10 cellular contexts compared by ENCODE assay signal in genomic region chr4:16897351-16897750, GRCh38. TPM values are rescaled to one million over a fixed set of nuclear protein-coding genes. Genes with fewer than 3 reads are reported as not detected.
A peak's percentile ranks its signal among the peaks of the same experiment; 100 is the strongest.
DNase-seq lines count a peak whose midpoint lies in the region; ATAC-seq and TF ChIP-seq lines count a peak whose summit lies in the region.
"Had no signal": no experiment of that assay in that cellular context is flagged by ENCODE, and none has a peak within 500 bp of the region (broad histone marks: within the 10 kb centered on the region; RNA-seq: fewer than 3 reads in every experiment).

No MANE protein-coding gene starts in this region.

- DNase-seq in HAP-1 (ENCODE audit: low spot score in 2 of 2) (peak; percentile 34 to 45), colonic mucosa (no peak), lower leg skin (ENCODE audit: low spot score in 2 of 2) (no peak), stomach (no peak), DMS 273 treated with DMSO at 0.1 percent for 48 hours (lab: John Stamatoyannopoulos, UW) (no peak), NCI-H524 treated with DMSO at 0.1 percent for 48 hours (lab: John Stamatoyannopoulos, UW) (no peak), GM10266 (ENCODE audit: extremely low spot score) (no peak)
- DNase-seq: activated naive CD8-positive, alpha-beta T cell treated with anti-CD3 and anti-CD28 coated beads, Interleukin-2, amount 50 U/mL, for 24 hours; DND-41 had no signal

- intact Hi-C loops in colonic mucosa (cut with DNase I) (no loop called here), lower leg skin (cut with DNase I; ENCODE audit: low total_unique reads) (no loop called here), stomach (cut with DNase I; ENCODE audit: low total_unique reads) (no loop called here)

- 11 to 20% methylated on average over 4 of the region's 4 CpGs for WGBS in lower leg skin, 2 donors
- 9 to 28% (median 10%) methylated on average over 4 of the region's 4 CpGs for WGBS in stomach, 5 donors

- H3K9ac ChIP-seq in colonic mucosa (ENCODE audit: low read depth in 2 of 2, low read length in 2 of 2): no peak overlapping the region

- no peaks in the 10 kb centered on the region for H3K36me3 ChIP-seq in HAP-1 (replicated peaks)
- H3K36me3 ChIP-seq in colonic mucosa: no peaks in the 10 kb centered on the region
- H3K36me3 ChIP-seq in stomach: no peaks in the 10 kb centered on the region

- H3K27ac ChIP-seq in colonic mucosa (peak overlapping the region; percentile 55), stomach (peak overlapping the region; percentile 7 to 82 (median 64))

- in situ Hi-C loops in HAP-1 (cut with MboI; ENCODE audit: low sequenced_read_pairs): no loop called here

- H3K4me1 ChIP-seq in HAP-1 (peaks cover 40% of the 10 kb centered on the region), colonic mucosa (no peaks in the 10 kb centered on the region), stomach (peaks cover 0 to 35% (median 11%) of the 10 kb centered on the region in 4 donors)

- TF ChIP-seq POLR2A in lower leg skin (IDR thresholded peaks at IDR 0.05) (no peak), stomach (IDR thresholded peaks at IDR 0.05) (no peak)

- H3K27me3 ChIP-seq in HAP-1 (ENCODE audit: low read depth) (no peaks in the 10 kb centered on the region), colonic mucosa (no peaks in the 10 kb centered on the region), stomach (no peaks in the 10 kb centered on the region)

- TF ChIP-seq CTCF in colonic mucosa (IDR thresholded peaks at IDR 0.05): no peak
- no peak for TF ChIP-seq CTCF in lower leg skin (IDR thresholded peaks at IDR 0.05)
- no peak for TF ChIP-seq CTCF in stomach (IDR thresholded peaks at IDR 0.05)
- no peak for TF ChIP-seq CTCF in GM10266 (IDR thresholded peaks at IDR 0.05; ENCODE audit: control insufficient read depth, insufficient read depth, low read depth, missing control alignments)

- peak overlapping the region; percentile 50 for H3K4me3 ChIP-seq in HAP-1
- peak overlapping the region; percentile 19 for H3K4me3 ChIP-seq in colonic mucosa
- H3K4me3 ChIP-seq in lower leg skin (ENCODE audit: low read depth, poor library complexity, severe bottlenecking): peak overlapping the region; percentile 12
- peak overlapping the region; percentile 48 to 53 (median 48) for H3K4me3 ChIP-seq in stomach

- ATAC-seq in GM19324 (IDR thresholded peaks at IDR 0.05; ENCODE audit: low FRiP score, unreplicated experiment): no peak
- ATAC-seq: activated naive CD8-positive, alpha-beta T cell treated with anti-CD3 and anti-CD28 coated beads, Interleukin-2, amount 50 U/mL, for 24 hours had no signal

- H3K9me3 ChIP-seq in HAP-1 (no peaks in the 10 kb centered on the region), colonic mucosa (no peaks in the 10 kb centered on the region), stomach (no peaks in the 10 kb centered on the region)

- no peak for TF ChIP-seq EP300 in stomach (IDR thresholded peaks at IDR 0.05)

RNA-seq across cellular contexts. Expression of gene LDB2, which starts 1.1 kb away (rescaled TPM):
- 1 to 10 TPM; 3.2 to 7.9 TPM for total RNA-seq in colonic mucosa
- 10 to 100 TPM in 1 of 4 donors, 1 to 10 TPM in 3; 5.4 to 14.0 (median 7.8) TPM for total RNA-seq in lower leg skin
- 10 to 100 TPM in 4 of 5 donors, 1 to 10 TPM in 1; 6.2 to 63.3 (median 15.6) TPM for total RNA-seq in stomach
- 10 to 100 TPM in 1 of 3 donors, 1 to 10 TPM in 2; 6.9 to 14.7 (median 7.5) TPM for polyA plus RNA-seq in stomach

Comparison
In these comparisons a context has a peak if more than half of its experiments do, and no peak if none do; other contexts are left out.
1. DNase-seq: peak in HAP-1 (2 of 2); none in colonic mucosa (single experiment), lower leg skin (0 of 2), stomach (single experiment), DMS 273 treated with DMSO at 0.1 percent for 48 hours (single experiment), NCI-H524 treated with DMSO at 0.1 percent for 48 hours (single experiment) and GM10266 (single experiment).
2. Peak in every context shown above with its lines, with median percentiles within 50 percentile points of each other: H3K4me3 ChIP-seq.